ENCODE assay signal across 1 cellular context in genomic region chr4:184538023-184538599, GRCh38.
TF ChIP-seq lines count a peak whose summit lies in the region.

No MANE protein-coding gene starts in this region.

TF ChIP-seq in GM23338, 12 proteins besides CTCF, POLR2A, EP300 and RAD21 (continued from another document):
- TF ChIP-seq, protein P1, sequence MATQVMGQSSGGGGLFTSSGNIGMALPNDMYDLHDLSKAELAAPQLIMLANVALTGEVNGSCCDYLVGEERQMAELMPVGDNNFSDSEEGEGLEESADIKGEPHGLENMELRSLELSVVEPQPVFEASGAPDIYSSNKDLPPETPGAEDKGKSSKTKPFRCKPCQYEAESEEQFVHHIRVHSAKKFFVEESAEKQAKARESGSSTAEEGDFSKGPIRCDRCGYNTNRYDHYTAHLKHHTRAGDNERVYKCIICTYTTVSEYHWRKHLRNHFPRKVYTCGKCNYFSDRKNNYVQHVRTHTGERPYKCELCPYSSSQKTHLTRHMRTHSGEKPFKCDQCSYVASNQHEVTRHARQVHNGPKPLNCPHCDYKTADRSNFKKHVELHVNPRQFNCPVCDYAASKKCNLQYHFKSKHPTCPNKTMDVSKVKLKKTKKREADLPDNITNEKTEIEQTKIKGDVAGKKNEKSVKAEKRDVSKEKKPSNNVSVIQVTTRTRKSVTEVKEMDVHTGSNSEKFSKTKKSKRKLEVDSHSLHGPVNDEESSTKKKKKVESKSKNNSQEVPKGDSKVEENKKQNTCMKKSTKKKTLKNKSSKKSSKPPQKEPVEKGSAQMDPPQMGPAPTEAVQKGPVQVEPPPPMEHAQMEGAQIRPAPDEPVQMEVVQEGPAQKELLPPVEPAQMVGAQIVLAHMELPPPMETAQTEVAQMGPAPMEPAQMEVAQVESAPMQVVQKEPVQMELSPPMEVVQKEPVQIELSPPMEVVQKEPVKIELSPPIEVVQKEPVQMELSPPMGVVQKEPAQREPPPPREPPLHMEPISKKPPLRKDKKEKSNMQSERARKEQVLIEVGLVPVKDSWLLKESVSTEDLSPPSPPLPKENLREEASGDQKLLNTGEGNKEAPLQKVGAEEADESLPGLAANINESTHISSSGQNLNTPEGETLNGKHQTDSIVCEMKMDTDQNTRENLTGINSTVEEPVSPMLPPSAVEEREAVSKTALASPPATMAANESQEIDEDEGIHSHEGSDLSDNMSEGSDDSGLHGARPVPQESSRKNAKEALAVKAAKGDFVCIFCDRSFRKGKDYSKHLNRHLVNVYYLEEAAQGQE (IDR thresholded peaks at IDR 0.05; ENCODE audit: unreplicated experiment): no peak
